In the genomic region with DNA sequence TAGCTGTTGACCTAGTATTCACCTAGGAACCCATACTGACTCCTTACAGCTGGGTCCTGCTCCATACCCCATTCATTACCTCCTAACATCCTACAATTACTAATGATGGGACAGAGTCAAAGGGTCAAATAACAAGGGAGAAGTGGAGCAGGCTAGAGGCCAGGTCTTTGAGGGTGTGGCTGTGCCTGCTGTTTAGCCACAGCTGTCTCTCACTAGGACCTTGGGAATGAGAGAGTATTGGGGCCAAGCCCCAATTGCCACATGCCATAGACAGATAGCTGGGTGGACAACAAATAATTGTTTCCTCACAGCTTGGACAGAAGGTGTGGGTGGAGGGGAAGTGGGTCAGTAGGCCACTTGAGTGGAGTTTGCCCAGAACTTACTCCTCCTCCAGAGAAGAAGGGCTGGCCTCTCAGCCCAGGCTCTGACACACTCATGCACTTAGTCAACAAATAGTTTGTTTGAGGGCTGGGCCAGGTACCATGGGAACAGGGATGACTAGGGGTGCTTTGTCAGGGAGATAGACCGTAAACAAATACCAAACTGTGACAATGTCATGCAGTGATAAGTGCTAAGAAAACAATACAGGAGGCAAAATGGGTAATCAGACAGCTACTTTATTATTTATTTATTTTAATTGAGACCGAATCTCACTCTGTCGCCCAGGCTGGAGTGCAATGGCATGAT, we compare ENCODE assay signal across 8 cellular contexts. TPM values are rescaled to one million over a fixed set of nuclear protein-coding genes. Genes with fewer than 3 reads are reported as not detected.
DNase-seq lines count a peak whose midpoint lies in the region; ATAC-seq, FAIRE-seq and TF ChIP-seq lines count a peak whose summit lies in the region.

No MANE protein-coding gene starts in this region.

- no peak for TF ChIP-seq RAD21 in H1 (IDR thresholded peaks at IDR 0.05 in 1 of 2, conservative IDR thresholded peaks at IDR 0.05 in 1 of 2; ENCODE audit: low read depth in 2 of 2, low read length in 2 of 2)

- no peak overlapping the region for H3K56ac ChIP-seq in H1 (replicated peaks; ENCODE audit: insufficient read length, low read depth, low read length)

- no peak overlapping the region for H4K5ac ChIP-seq in H1 (ENCODE audit: insufficient read length, low read depth, low read length)

- peaks cover 8 to 15% (median 13%) of the 10 kb centered on the region in 4 experiments for H3K4me1 ChIP-seq in H1 (replicated peaks in 1 of 4; ENCODE audit: control insufficient read depth in 3 of 4, insufficient read depth in 4 of 4, low read length in 3 of 4)
- H3K4me1 ChIP-seq in mesenchymal stem cell (ENCODE audit: control insufficient read depth, insufficient read depth, low read depth, low read length): peaks cover 32% of the 10 kb centered on the region

- H3K27me3 ChIP-seq in H1 (replicated peaks in 1 of 4; ENCODE audit: control insufficient read depth in 3 of 4, extremely low read depth in 1 of 4, insufficient read depth in 3 of 4, low read length in 3 of 4): no peaks in the 10 kb centered on the region
- H3K27me3 ChIP-seq in mesenchymal stem cell (ENCODE audit: control insufficient read depth in 1 of 2, insufficient read depth in 1 of 2, low read length in 2 of 2): no peaks in the 10 kb centered on the region

- TF ChIP-seq POLR2A in H1 (IDR thresholded peaks at IDR 0.05; ENCODE audit: control extremely low read depth in 1 of 2, low read depth in 2 of 2, low read length in 2 of 2): no peak

- no peaks in the 10 kb centered on the region for H3K23me2 ChIP-seq in H1 (ENCODE audit: low read depth, low read length)

- H2BK5ac ChIP-seq in H1 (ENCODE audit: low read depth, low read length): no peak overlapping the region; the same call in 1 of the 2 replicates
- no peak overlapping the region for H2BK5ac ChIP-seq in mesenchymal stem cell (ENCODE audit: low read depth, low read length, poor library complexity, severe bottlenecking)

- POLR2A ChIA-PET in H1 (lab: Charles Lee; ENCODE audit: partially characterized antibody): interaction anchor here (1.0 to 2.9 kb wide), 5 partner anchors 10 to 228 kb away, joined by 3 to 27 read pairs (median 3); partner anchors contain the start of genes CENPT, NFATC3 and NUTF2

- peak; percentile 69 for FAIRE-seq in H1 (lab: Jason Lieb, UNC)
- FAIRE-seq in urothelium cell line (lab: Jason Lieb, UNC): no peak

- ATAC-seq in GM18909 (IDR thresholded peaks at IDR 0.05; ENCODE audit: poor library complexity, unreplicated experiment) (no peak), GM19452 (IDR thresholded peaks at IDR 0.05; ENCODE audit: unreplicated experiment) (no peak)

- H3K4ac ChIP-seq in H1 (replicated peaks; ENCODE audit: insufficient read length, low read depth, low read length): no peak overlapping the region
- H3K4ac ChIP-seq in mesenchymal stem cell (ENCODE audit: low read depth in 1 of 2, low read length in 2 of 2): no peak overlapping the region

- H3K14ac ChIP-seq in H1 (ENCODE audit: insufficient read length): no peak overlapping the region
- H3K14ac ChIP-seq in mesenchymal stem cell (ENCODE audit: low read length in 2 of 2): no peak overlapping the region

- DNase-seq in activated effector memory CD4-positive, alpha-beta T cell treated with anti-CD3 and anti-CD28 coated beads, Interleukin-2, amount 50 U/mL, for 16 hours: peak; percentile 80
- DNase-seq in activated effector memory CD4-positive, alpha-beta T cell treated with Interleukin-2 at 50 U/mL for 16 hours: no peak
- peak; percentile 94 for DNase-seq in RKO (ENCODE audit: low spot score)
- DNase-seq in H1 (ENCODE audit: low read depth in 1 of 2, low spot score in 2 of 2): no peak
- DNase-seq in mesenchymal stem cell: peak; percentile 99
- peak; percentile 40 for DNase-seq in urothelium cell line (ENCODE audit: low spot score)

- TF ChIP-seq EP300 in H1 (IDR thresholded peaks at IDR 0.05; ENCODE audit: borderline replicate concordance in 1 of 2, low read depth in 2 of 2, low read length in 2 of 2): peak in 1 of 2 experiments; percentile 87; a peak in 1 of 3 replicates

- H3K36me3 ChIP-seq in H1 (ENCODE audit: control insufficient read depth in 2 of 4, insufficient read depth in 4 of 4, low read length in 3 of 4): peaks cover 0 to 16% (median 4%) of the 10 kb centered on the region in 4 experiments; a peak in 3 of 8 replicates
- peaks cover 0 to 48% of the 10 kb centered on the region in 2 experiments for H3K36me3 ChIP-seq in mesenchymal stem cell (ENCODE audit: control insufficient read depth in 1 of 2, insufficient read depth in 2 of 2, low read depth in 1 of 2, low read length in 2 of 2)

- CTCF ChIA-PET in H1 (lab: Charles Lee; ENCODE audit: partially characterized antibody): interaction anchor here (0.9 to 3.5 kb wide), 10 partner anchors 13 to 194 kb away, joined by 3 to 20 read pairs (median 4); partner anchors contain the start of gene NRN1L

- no peak overlapping the region for H2BK15ac ChIP-seq in H1 (ENCODE audit: low read length)
- no peak overlapping the region for H2BK15ac ChIP-seq in mesenchymal stem cell (ENCODE audit: low read depth, poor library complexity, severe bottlenecking)

- peak overlapping the region in 2 of 4 experiments; percentile 17 to 19; a peak in 3 of 8 replicates for H3K4me3 ChIP-seq in H1 (ENCODE audit: extremely low read depth in 1 of 4, insufficient read depth in 2 of 4, low read depth in 3 of 4, low read length in 4 of 4)
- H3K4me3 ChIP-seq in mesenchymal stem cell (ENCODE audit: insufficient read depth in 1 of 2, low read depth in 1 of 2, low read length in 2 of 2): no peak overlapping the region

- H2BK120ac ChIP-seq in H1 (replicated peaks; ENCODE audit: low read depth, low read length): no peak overlapping the region
- H2BK120ac ChIP-seq in mesenchymal stem cell (ENCODE audit: low read depth, low read length): no peak overlapping the region

- no peak overlapping the region; the same call in 1 of the 2 replicates for H2AK5ac ChIP-seq in H1 (ENCODE audit: low read depth, low read length)
- H2AK5ac ChIP-seq in mesenchymal stem cell (ENCODE audit: low read length, severe bottlenecking): no peak overlapping the region

- peak overlapping the region; percentile 21; the same call in 1 of the 2 replicates for H2BK12ac ChIP-seq in H1 (ENCODE audit: low read depth, low read length)
- H2BK12ac ChIP-seq in mesenchymal stem cell (ENCODE audit: low read length in 2 of 2): no peak overlapping the region

- H3K79me1 ChIP-seq in H1 (ENCODE audit: low read depth, low read length) (peaks cover 44% of the 10 kb centered on the region), mesenchymal stem cell (replicated peaks; ENCODE audit: low read length, poor library complexity, severe bottlenecking) (no peaks in the 10 kb centered on the region)

- WGBS in H1 (ENCODE audit: extremely low coverage in 1 of 2, insufficient coverage in 1 of 2, insufficient read length in 1 of 2, insufficient replicate concordance in 2 of 2, low coverage in 1 of 2, low lambda C conversion rate in 2 of 2, missing lambda C conversion rate in 1 of 2), 2 experiments: 54% methylated on average over 3 of the region's 3 CpGs; no CpG with 5 or more reads in 1 of the 2 experiments
- 58% methylated on average over 2 of the region's 3 CpGs for WGBS in mesenchymal stem cell

- peak overlapping the region; percentile 43 to 60 for H3K4me2 ChIP-seq in H1 (ENCODE audit: insufficient read depth in 1 of 2, low read depth in 2 of 2, low read length in 2 of 2)
- H3K4me2 ChIP-seq in mesenchymal stem cell (ENCODE audit: low read length, poor library complexity, severe bottlenecking): no peak overlapping the region

- H4K8ac ChIP-seq in H1 (ENCODE audit: extremely low read depth, insufficient read depth, low read length): no peak overlapping the region
- no peak overlapping the region for H4K8ac ChIP-seq in mesenchymal stem cell (ENCODE audit: low read length)

- H2BK20ac ChIP-seq in H1 (ENCODE audit: low read length): no peak overlapping the region

- H3K18ac ChIP-seq in H1 (ENCODE audit: extremely low read depth, low read length) (no peak overlapping the region), mesenchymal stem cell (ENCODE audit: low read depth in 1 of 2, low read length in 2 of 2) (no peak overlapping the region)

- no peak overlapping the region for H3K23ac ChIP-seq in H1 (ENCODE audit: insufficient read length)
- no peak overlapping the region for H3K23ac ChIP-seq in mesenchymal stem cell (ENCODE audit: low read length in 2 of 2)

- peaks cover 33 to 56% of the 10 kb centered on the region in 2 experiments for H4K20me1 ChIP-seq in H1 (replicated peaks in 1 of 2; ENCODE audit: control insufficient read depth in 1 of 2, insufficient read depth in 2 of 2, low read length in 2 of 2)

- H3K9me3 ChIP-seq in H1 (ENCODE audit: insufficient read depth in 2 of 2, low read depth in 1 of 2, low read length in 1 of 2): no peaks in the 10 kb centered on the region
- no peaks in the 10 kb centered on the region for H3K9me3 ChIP-seq in mesenchymal stem cell (ENCODE audit: control insufficient read depth, low read length)

- H3K27ac ChIP-seq in H1 (ENCODE audit: low read depth, low read length): peak overlapping the region; percentile 84
- no peak overlapping the region for H3K27ac ChIP-seq in mesenchymal stem cell (ENCODE audit: low read length, poor library complexity, severe bottlenecking)

- TF ChIP-seq CTCF in H1 (IDR thresholded peaks at IDR 0.05; ENCODE audit: control extremely low read depth in 1 of 3, insufficient read depth in 1 of 3, low read depth in 1 of 3, low read length in 3 of 3): no peak

- H4K91ac ChIP-seq in H1 (replicated peaks; ENCODE audit: insufficient read length, low read length): no peak overlapping the region
- no peak overlapping the region for H4K91ac ChIP-seq in mesenchymal stem cell (ENCODE audit: low read length)

- H3K9ac ChIP-seq in H1 (replicated peaks in 1 of 4; ENCODE audit: extremely low read depth in 1 of 4, low read depth in 3 of 4, low read length in 3 of 4) (peak overlapping the region in 1 of 4 experiments; percentile 44; a peak in 2 of 7 replicates), mesenchymal stem cell (ENCODE audit: low read length) (peak overlapping the region; percentile 91)

- H2AFZ ChIP-seq in H1 (ENCODE audit: low read length) (no peak overlapping the region), mesenchymal stem cell (ENCODE audit: low read depth, low read length) (no peak overlapping the region)

- peaks cover 42 to 97% of the 10 kb centered on the region in 2 experiments for H3K79me2 ChIP-seq in H1 (ENCODE audit: control insufficient read depth in 1 of 2, insufficient read depth in 2 of 2, low read length in 2 of 2)

RNA-seq across cellular contexts. Expression of gene CENPT, which starts 10.2 kb away (rescaled TPM):
- 42.2 and 42.4 TPM in 2 replicates for total RNA-seq in H1 (2021; fragmentation: NEBNext Ultra II Directional; extraction: Animal tissue kit (Norgen Biotek cat#: 25700))
- 53.4 and 82.7 TPM in 2 replicates for polyA plus RNA-seq in H1 (2011; rRNA removed)
- polyA plus RNA-seq in H1 (2011; cell fraction: cytosol; rRNA removed): 82.3 TPM
- 415 TPM for polyA plus RNA-seq in H1 (2011; cell fraction: nucleus; rRNA removed)
- 38.1 to 58.6 TPM (median 58.5 TPM) in 4 replicates for polyA plus RNA-seq in H1 (2012, experiment 1 of 2)
- 39.5 TPM for polyA plus RNA-seq in H1 (2012, experiment 2 of 2)
- 41.5 TPM for polyA plus RNA-seq in H1 (2013, experiment 1 of 2)
- polyA plus RNA-seq in H1 (2013, experiment 2 of 2): 34.8 TPM
- polyA minus RNA-seq in H1 (2011; rRNA and poly(A)+ RNA removed): 22.9 and 26.2 TPM in 2 replicates
- 18.9 TPM for polyA minus RNA-seq in H1 (2011; cell fraction: cytosol; rRNA and poly(A)+ RNA removed)
- polyA minus RNA-seq in H1 (2011; cell fraction: nucleus; rRNA and poly(A)+ RNA removed): 50.5 TPM
- polyA plus RNA-seq in mesenchymal stem cell (2013, experiment 1 of 2): 25.8 TPM
- polyA plus RNA-seq in mesenchymal stem cell (2013, experiment 2 of 2): 23.6 TPM

RNA-seq across cellular contexts. Expression of gene NUTF2, which starts 11.0 kb away (rescaled TPM):
- 219 and 229 TPM in 2 replicates for total RNA-seq in H1 (2021; fragmentation: NEBNext Ultra II Directional; extraction: Animal tissue kit (Norgen Biotek cat#: 25700))
- 377 and 382 TPM in 2 replicates for polyA plus RNA-seq in H1 (2011; rRNA removed)
- 322 TPM for polyA plus RNA-seq in H1 (2011; cell fraction: cytosol; rRNA removed)
- 256 TPM for polyA plus RNA-seq in H1 (2011; cell fraction: nucleus; rRNA removed)
- polyA plus RNA-seq in H1 (2012, experiment 1 of 2): 285 to 353 TPM (median 329 TPM) in 4 replicates
- 190 TPM for polyA plus RNA-seq in H1 (2012, experiment 2 of 2)
- 335 TPM for polyA plus RNA-seq in H1 (2013, experiment 1 of 2)
- 317 TPM for polyA plus RNA-seq in H1 (2013, experiment 2 of 2)
- polyA minus RNA-seq in H1 (2011; rRNA and poly(A)+ RNA removed): 306 and 380 TPM in 2 replicates
- polyA minus RNA-seq in H1 (2011; cell fraction: cytosol; rRNA and poly(A)+ RNA removed): 201 TPM
- 150 TPM for polyA minus RNA-seq in H1 (2011; cell fraction: nucleus; rRNA and poly(A)+ RNA removed)
- polyA plus RNA-seq in mesenchymal stem cell (2013, experiment 1 of 2): 230 TPM
- 226 TPM for polyA plus RNA-seq in mesenchymal stem cell (2013, experiment 2 of 2)

RNA-seq across cellular contexts. Expression of gene EDC4, which starts 15.2 kb away (rescaled TPM):
- 72.7 and 73.4 TPM in 2 replicates for total RNA-seq in H1 (2021; fragmentation: NEBNext Ultra II Directional; extraction: Animal tissue kit (Norgen Biotek cat#: 25700))
- 58.5 and 84.4 TPM in 2 replicates for polyA plus RNA-seq in H1 (2011; rRNA removed)
- 57.7 TPM for polyA plus RNA-seq in H1 (2011; cell fraction: cytosol; rRNA removed)
- 359 TPM for polyA plus RNA-seq in H1 (2011; cell fraction: nucleus; rRNA removed)
- 59.7 to 78.8 TPM (median 67.7 TPM) in 4 replicates for polyA plus RNA-seq in H1 (2012, experiment 1 of 2)
- polyA plus RNA-seq in H1 (2012, experiment 2 of 2): 44.4 TPM
- polyA plus RNA-seq in H1 (2013, experiment 1 of 2): 37.5 TPM
- 37.5 TPM for polyA plus RNA-seq in H1 (2013, experiment 2 of 2)
- polyA minus RNA-seq in H1 (2011; rRNA and poly(A)+ RNA removed): 67.8 and 99.2 TPM in 2 replicates
- 60.8 TPM for polyA minus RNA-seq in H1 (2011; cell fraction: cytosol; rRNA and poly(A)+ RNA removed)
- polyA minus RNA-seq in H1 (2011; cell fraction: nucleus; rRNA and poly(A)+ RNA removed): 60.0 TPM
- 30.6 TPM for polyA plus RNA-seq in mesenchymal stem cell (2013, experiment 1 of 2)
- polyA plus RNA-seq in mesenchymal stem cell (2013, experiment 2 of 2): 27.9 TPM

RNA-seq across cellular contexts. Expression of gene THAP11, which starts 15.6 kb away (rescaled TPM):
- 54.8 and 56.4 TPM in 2 replicates for total RNA-seq in H1 (2021; fragmentation: NEBNext Ultra II Directional; extraction: Animal tissue kit (Norgen Biotek cat#: 25700))
- 50.8 and 61.7 TPM in 2 replicates for polyA plus RNA-seq in H1 (2011; rRNA removed)
- polyA plus RNA-seq in H1 (2011; cell fraction: cytosol; rRNA removed): 65.6 TPM
- polyA plus RNA-seq in H1 (2011; cell fraction: nucleus; rRNA removed): 43.6 TPM
- 39.6 to 44.1 TPM (median 43.1 TPM) in 4 replicates for polyA plus RNA-seq in H1 (2012, experiment 1 of 2)
- polyA plus RNA-seq in H1 (2012, experiment 2 of 2): 43.8 TPM
- 28.0 TPM for polyA plus RNA-seq in H1 (2013, experiment 1 of 2)
- polyA plus RNA-seq in H1 (2013, experiment 2 of 2): 28.8 TPM
- polyA minus RNA-seq in H1 (2011; rRNA and poly(A)+ RNA removed): 28.1 and 32.3 TPM in 2 replicates
- polyA minus RNA-seq in H1 (2011; cell fraction: cytosol; rRNA and poly(A)+ RNA removed): 32.9 TPM
- 19.9 TPM for polyA minus RNA-seq in H1 (2011; cell fraction: nucleus; rRNA and poly(A)+ RNA removed)
- polyA plus RNA-seq in mesenchymal stem cell (2013, experiment 1 of 2): 18.6 TPM
- 17.6 TPM for polyA plus RNA-seq in mesenchymal stem cell (2013, experiment 2 of 2)

RNA-seq across cellular contexts. Expression of gene NRN1L, which starts 27.0 kb away (rescaled TPM):
- 4.1 and 4.9 TPM in 2 replicates for total RNA-seq in H1 (2021; fragmentation: NEBNext Ultra II Directional; extraction: Animal tissue kit (Norgen Biotek cat#: 25700))
- 35.2 and 49.3 TPM in 2 replicates for polyA plus RNA-seq in H1 (2011; rRNA removed)
- polyA plus RNA-seq in H1 (2011; cell fraction: cytosol; rRNA removed): 17.6 TPM
- 14.2 TPM for polyA plus RNA-seq in H1 (2011; cell fraction: nucleus; rRNA removed)
- polyA plus RNA-seq in H1 (2012, experiment 1 of 2): 3.5 to 5.9 TPM (median 4.8 TPM) in 4 replicates
- 11.2 TPM for polyA plus RNA-seq in H1 (2012, experiment 2 of 2)
- polyA plus RNA-seq in H1 (2013, experiment 1 of 2): 10.1 TPM
- 11.0 TPM for polyA plus RNA-seq in H1 (2013, experiment 2 of 2)
- polyA minus RNA-seq in H1 (2011; rRNA and poly(A)+ RNA removed): 0.93 and 1.3 TPM in 2 replicates
- 5.9 TPM for polyA minus RNA-seq in H1 (2011; cell fraction: cytosol; rRNA and poly(A)+ RNA removed)
- 2.7 TPM for polyA minus RNA-seq in H1 (2011; cell fraction: nucleus; rRNA and poly(A)+ RNA removed)
- 0.30 TPM for polyA plus RNA-seq in mesenchymal stem cell (2013, experiment 1 of 2)
- polyA plus RNA-seq in mesenchymal stem cell (2013, experiment 2 of 2): 0.37 TPM

Comparison
In these comparisons a context has a peak if more than half of its experiments do, and no peak if none do; other contexts are left out.
1. DNase-seq: peak in activated effector memory CD4-positive, alpha-beta T cell treated with anti-CD3 and anti-CD28 coated beads, Interleukin-2, amount 50 U/mL, for 16 hours (single experiment), RKO (single experiment), mesenchymal stem cell (single experiment) and urothelium cell line (single experiment); none in activated effector memory CD4-positive, alpha-beta T cell treated with Interleukin-2 at 50 U/mL for 16 hours (single experiment) and H1 (0 of 2).